Comparison of ENCODE assay signal across 1 cellular context in genomic region chr10:53537508-53537907, GRCh38.
TF ChIP-seq lines count a peak whose summit lies in the region.

No MANE protein-coding gene starts in this region.

TF ChIP-seq in SK-N-SH treated with all-trans-retinoic acid at 6 μM for 48 hours, 23 proteins besides CTCF, POLR2A, EP300 and RAD21 (continued from another document):
- no peak for TF ChIP-seq SNAI2 (CRISPR knock-in tag; IDR thresholded peaks at IDR 0.05)
- TF ChIP-seq ZFP30 (CRISPR knock-in tag; IDR thresholded peaks at IDR 0.05), result no peak
- no peak for TF ChIP-seq ISL1 (CRISPR knock-in tag; IDR thresholded peaks at IDR 0.05)
- TF ChIP-seq TOX (CRISPR knock-in tag; IDR thresholded peaks at IDR 0.05; ENCODE audit: borderline replicate concordance), result no peak
- no peak for TF ChIP-seq ARNTL (CRISPR knock-in tag; IDR thresholded peaks at IDR 0.05; ENCODE audit: borderline replicate concordance, low read depth)
- TF ChIP-seq RARB (CRISPR knock-in tag; IDR thresholded peaks at IDR 0.05), result no peak
- TF ChIP-seq PATZ1 (CRISPR knock-in tag; IDR thresholded peaks at IDR 0.05; ENCODE audit: borderline replicate concordance), result no peak
- TF ChIP-seq ZC3H10 (CRISPR knock-in tag; IDR thresholded peaks at IDR 0.05), result no peak
